Comparison of ENCODE assay signal across 8 cellular contexts in the genomic region with DNA sequence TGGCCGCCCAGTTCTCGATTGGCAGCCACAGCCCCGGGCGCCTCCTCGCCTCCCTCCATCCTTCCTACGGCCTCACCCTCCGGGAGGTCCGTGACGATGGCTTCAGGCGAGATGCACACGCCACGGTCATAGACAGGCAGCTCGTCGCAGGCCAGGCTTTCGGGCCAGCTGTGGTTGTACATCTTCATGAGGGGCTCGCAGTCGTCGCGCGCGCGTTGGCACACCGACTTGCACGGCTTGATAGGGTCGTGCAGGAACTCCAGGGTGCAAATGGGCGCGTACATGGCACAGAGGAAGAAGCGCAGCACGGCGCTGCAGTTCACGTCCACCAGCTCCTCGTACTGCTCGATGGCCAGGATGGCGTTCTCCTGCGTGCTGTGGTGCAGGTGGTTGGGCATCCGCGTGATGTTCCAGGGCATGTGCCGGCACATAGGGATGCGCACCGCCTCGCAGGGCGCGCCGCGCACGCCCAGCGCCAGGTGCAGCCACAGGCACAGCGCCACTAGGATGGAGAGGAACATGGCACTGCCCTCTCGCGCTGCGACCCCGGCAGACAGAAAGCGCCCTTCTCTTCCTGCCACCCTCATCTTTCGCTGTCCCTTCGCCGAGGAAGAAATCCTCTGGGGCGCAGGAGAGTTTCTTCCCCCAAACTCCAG. TPM values are rescaled to one million over a fixed set of nuclear protein-coding genes. Genes with fewer than 3 reads are reported as not detected.
DNase-seq lines count a peak whose midpoint lies in the region; ATAC-seq, FAIRE-seq and TF ChIP-seq lines count a peak whose summit lies in the region.

No MANE protein-coding gene starts in this region.

- no peak for TF ChIP-seq POLR2A in HepG2 (IDR thresholded peaks at IDR 0.05; ENCODE audit: insufficient read depth in 1 of 2, low read depth in 2 of 2, low read length in 2 of 2)
- TF ChIP-seq POLR2A in transverse colon (IDR thresholded peaks at IDR 0.05): no peak

- H3K27me3 ChIP-seq in astrocyte (ENCODE audit: insufficient read depth, low read length) (peaks cover 17% of the 10 kb centered on the region), HepG2 (ENCODE audit: control insufficient read depth in 1 of 2, insufficient read depth in 2 of 2, low read length in 2 of 2) (no peaks in the 10 kb centered on the region), transverse colon (peaks cover 18% of the 10 kb centered on the region)

- H3K4me1 Mint-ChIP-seq in astrocyte (ENCODE audit: low read depth, unreplicated experiment): peaks cover 2% of the 10 kb centered on the region

- H3K36me3 ChIP-seq in astrocyte (ENCODE audit: insufficient read depth, low read length) (no peaks in the 10 kb centered on the region), HepG2 (replicated peaks in 1 of 2; ENCODE audit: control insufficient read depth in 1 of 2, insufficient read depth in 2 of 2, low read length in 2 of 2) (no peaks in the 10 kb centered on the region), transverse colon (no peaks in the 10 kb centered on the region)

- no peak for TF ChIP-seq CTCF in astrocyte (IDR thresholded peaks at IDR 0.05; ENCODE audit: insufficient read depth, low read depth, low read length)
- peak; percentile 26; the same call in 1 of the 2 replicates for TF ChIP-seq CTCF in HepG2 (CRISPR knock-in tag; IDR thresholded peaks at IDR 0.05)
- TF ChIP-seq CTCF in transverse colon (IDR thresholded peaks at IDR 0.05): no peak

- BruUV-seq in HepG2 (replicated peaks; lab: Mats Ljungman, UMichigan): TSS peak; percentile 53

- H3K27ac Mint-ChIP-seq in astrocyte (ENCODE audit: unreplicated experiment): no peak overlapping the region

- DNase-seq in activated T-cell treated with anti-CD3 and anti-CD28 coated beads, Interleukin-2, amount 50 U/mL, for 48 hours: peak; percentile 19 to 25
- no peak for DNase-seq in activated T-cell treated with anti-CD3 and anti-CD28 coated beads, Interleukin-2, amount 50 U/mL, for 1 hour
- DNase-seq in astrocyte (ENCODE audit: low read depth) (peak; percentile 22), HepG2 (ENCODE audit: low spot score) (no peak), transverse colon (peak; percentile 14), pons (ENCODE audit: low spot score) (no peak)

- WGBS in HepG2 (ENCODE audit: low lambda C conversion rate): 47% methylated on average over 44 of the region's 57 CpGs
- WGBS in transverse colon (ENCODE audit: low coverage in 1 of 2), 2 donors: 1 to 12% methylated on average over 16 to 54 of the region's 57 CpGs

- FAIRE-seq in astrocyte (lab: Jason Lieb, UNC): no peak
- FAIRE-seq in HepG2 (lab: Jason Lieb, UNC): no peak

- H2AFZ ChIP-seq in astrocyte (ENCODE audit: low read depth, low read length) (peak overlapping the region; percentile 82), HepG2 (ENCODE audit: low read length) (peak overlapping the region; percentile 64)

- H3K4me2 ChIP-seq in astrocyte (ENCODE audit: low read length): peak overlapping the region; percentile 89
- H3K4me2 ChIP-seq in HepG2 (ENCODE audit: low read depth, low read length): peak overlapping the region; percentile 87

- H3K4me1 ChIP-seq in astrocyte (ENCODE audit: insufficient read depth, low read length) (peaks cover 28% of the 10 kb centered on the region), HepG2 (ENCODE audit: insufficient read depth, low read length) (peaks cover 41% of the 10 kb centered on the region), transverse colon (peaks cover 0 to 23% (median 15%) of the 10 kb centered on the region in 4 donors)

- TF ChIP-seq EP300 in HepG2 (IDR thresholded peaks at IDR 0.05; ENCODE audit: low read depth in 2 of 2, low read length in 2 of 2): no peak
- TF ChIP-seq EP300 in HepG2 (CRISPR knock-in tag; IDR thresholded peaks at IDR 0.05; ENCODE audit: borderline replicate concordance): no peak
- TF ChIP-seq EP300 in transverse colon (IDR thresholded peaks at IDR 0.05; ENCODE audit: low read depth): no peak

- no peaks in the 10 kb centered on the region for H3K79me2 ChIP-seq in astrocyte (ENCODE audit: insufficient read depth, low read length)
- H3K79me2 ChIP-seq in HepG2 (ENCODE audit: insufficient read depth, low read length): no peaks in the 10 kb centered on the region

- no peaks in the 10 kb centered on the region for H3K9me3 Mint-ChIP-seq in astrocyte (ENCODE audit: unreplicated experiment)

- H3K4me3 ChIP-seq in astrocyte (ENCODE audit: insufficient read depth, low read depth, low read length): peak overlapping the region; percentile 54
- H3K4me3 ChIP-seq in HepG2 (replicated peaks in 1 of 3; ENCODE audit: insufficient read depth in 1 of 3, low read depth in 2 of 3, low read length in 3 of 3): peak overlapping the region; percentile 72 to 82 (median 73)
- peak overlapping the region; percentile 14 to 47 (median 31) for H3K4me3 ChIP-seq in transverse colon

- H3K27ac ChIP-seq in astrocyte (ENCODE audit: low read depth, low read length) (no peak overlapping the region), HepG2 (ENCODE audit: extremely low read length, insufficient read depth, low read length) (peak overlapping the region; percentile 65), transverse colon (peak overlapping the region; percentile 6 to 58 (median 36))

- peak; percentile 24 for ATAC-seq in HepG2
- ATAC-seq in HG02981 (IDR thresholded peaks at IDR 0.05; ENCODE audit: unreplicated experiment): no peak
- ATAC-seq in HG03045 (IDR thresholded peaks at IDR 0.05; ENCODE audit: unreplicated experiment): no peak

- H3K9me3 ChIP-seq in astrocyte (ENCODE audit: insufficient read depth, low read depth, low read length): no peaks in the 10 kb centered on the region
- no peaks in the 10 kb centered on the region for H3K9me3 ChIP-seq in HepG2 (ENCODE audit: low read length)
- no peaks in the 10 kb centered on the region for H3K9me3 ChIP-seq in transverse colon

- H3K27me3 Mint-ChIP-seq in astrocyte (ENCODE audit: low read depth, unreplicated experiment): peaks cover 44% of the 10 kb centered on the region

- H3K4me3 Mint-ChIP-seq in astrocyte (ENCODE audit: unreplicated experiment): peak overlapping the region; percentile 52

- TF ChIP-seq RAD21 in HepG2 (CRISPR knock-in tag; IDR thresholded peaks at IDR 0.05): no peak

- H4K20me1 ChIP-seq in astrocyte (ENCODE audit: insufficient read depth, low read length): no peaks in the 10 kb centered on the region
- no peaks in the 10 kb centered on the region for H4K20me1 ChIP-seq in HepG2 (ENCODE audit: insufficient read depth, low read length)

- CTCF ChIA-PET in HepG2 (lab: Yijun Ruan, JAX; ENCODE audit: low intra/inter-chr PET ratio, low total read pairs): interaction anchor here (1.4 to 1.6 kb wide), 4 partner anchors 14 to 191 kb away, joined by 4 to 5 read pairs (median 4); no protein-coding TSS in a partner anchor

- H3K36me3 Mint-ChIP-seq in astrocyte (ENCODE audit: low read depth, unreplicated experiment): no peaks in the 10 kb centered on the region

- in situ Hi-C loops in HepG2 (cut with HindIII; ENCODE audit: extremely low pct_ligation_motif_present, low pct_unique_long_range_greater_than_20kb) (loop anchor here (25.0 kb wide), 1 partner anchor 421 kb away; no protein-coding TSS in a partner anchor), transverse colon (cut with MboI; ENCODE audit: low pct_ligation_motif_present in 1 of 4, low pct_unique_long_range_greater_than_20kb in 1 of 4, low sequenced_read_pairs in 3 of 4) (loop anchor here (10.0 to 25.0 kb wide), 3 partner anchors 171 to 309 kb away; no protein-coding TSS in a partner anchor)

- POLR2A ChIA-PET in HepG2 (lab: Yijun Ruan, JAX): interaction anchor here (1.1 to 2.8 kb wide), 6 partner anchors 14 to 265 kb away, joined by 3 to 45 read pairs (median 10); partner anchors contain the start of gene STARD3NL

- H3K9ac ChIP-seq in astrocyte (ENCODE audit: low read length): peak overlapping the region; percentile 72
- H3K9ac ChIP-seq in HepG2 (ENCODE audit: insufficient read depth, low read depth, low read length): peak overlapping the region; percentile 79

- intact Hi-C loops in HepG2 (cut with micrococcal nuclease; ENCODE audit: unreplicated experiment) (loop anchor here (2.0 to 5.0 kb wide), 3 partner anchors 15 to 261 kb away; partner anchors contain the start of gene STARD3NL), transverse colon (cut with DNase I; ENCODE audit: low total_unique reads) (no loop called here)

RNA-seq across cellular contexts. Expression of gene SFRP4, which starts 0.5 kb away (rescaled TPM):
- total RNA-seq in astrocyte (0.19 and 0.39 TPM in 2 replicates), HepG2 (2016; rRNA removed; fragmentation: Illumina TruSeq; extraction: Trizol) (1.2 and 1.8 TPM in 2 replicates), transverse colon (1 to 10 TPM in 1 of 4 donors, under 1 TPM in 2, not detected in 1; 0.41 to 1.8 (median 0.64) TPM)
- 0.18 and 1.0 TPM in 2 replicates for total RNA-seq in HepG2 (2016; cell fraction: cytosol; rRNA removed; fragmentation: Illumina TruSeq; extraction: Trizol; ENCODE audit: low read depth)
- total RNA-seq in HepG2 (2016; cell fraction: insoluble cytoplasmic fraction; rRNA removed; fragmentation: Illumina TruSeq; extraction: Trizol): 1.8 and 2.1 TPM in 2 replicates
- total RNA-seq in HepG2 (2016; cell fraction: membrane; rRNA removed; fragmentation: Illumina TruSeq; extraction: Trizol): 0.87 and 1.1 TPM in 2 replicates
- 1.9 and 2.2 TPM in 2 replicates for total RNA-seq in HepG2 (2016; cell fraction: nucleus; rRNA removed; fragmentation: Illumina TruSeq; extraction: Trizol)
- polyA plus RNA-seq in HepG2 (2011; rRNA removed): 0.96 and 1.5 TPM in 2 replicates
- polyA plus RNA-seq in HepG2 (2011; cell fraction: cytosol; rRNA removed): 1.2 and 1.3 TPM in 2 replicates
- polyA plus RNA-seq in HepG2 (2011; cell fraction: nucleus; rRNA removed): 2.2 and 3.0 TPM in 2 replicates
- 1.9 and 2.0 TPM in 2 replicates for polyA plus RNA-seq in HepG2 (2012)
- polyA plus RNA-seq in HepG2 (2016; cell fraction: cytosol; fragmentation: Illumina TruSeq; extraction: Trizol; ENCODE audit: low read depth): 0.26 and 0.75 TPM in 2 replicates
- 1.8 and 2.8 TPM in 2 replicates for polyA plus RNA-seq in HepG2 (2016; cell fraction: insoluble cytoplasmic fraction; fragmentation: Illumina TruSeq; extraction: Trizol; ENCODE audit: low read depth)
- polyA plus RNA-seq in HepG2 (2016; cell fraction: membrane; fragmentation: Illumina TruSeq; extraction: Trizol; ENCODE audit: low read depth): 1.2 and 1.4 TPM in 2 replicates
- polyA plus RNA-seq in HepG2 (2016; cell fraction: nucleus; fragmentation: Illumina TruSeq; extraction: Trizol; ENCODE audit: insufficient read depth, low read depth): 2.7 and 3.9 TPM in 2 replicates
- polyA minus RNA-seq in HepG2 (2011; rRNA and poly(A)+ RNA removed; ENCODE audit: low replicate concordance): 2.6 TPM in 1 of 2 replicates, not detected in the other
- polyA minus RNA-seq in HepG2 (2011; cell fraction: cytosol; rRNA and poly(A)+ RNA removed): 0.53 and 0.79 TPM in 2 replicates
- 5.5 and 6.3 TPM in 2 replicates for polyA minus RNA-seq in HepG2 (2011; cell fraction: nucleus; rRNA and poly(A)+ RNA removed)

RNA-seq across cellular contexts. Expression of gene EPDR1, which starts 4.3 kb away (rescaled TPM):
- 20.6 and 23.6 TPM in 2 replicates for total RNA-seq in astrocyte
- total RNA-seq in HepG2 (2016; rRNA removed; fragmentation: Illumina TruSeq; extraction: Trizol): 27.3 and 38.3 TPM in 2 replicates
- total RNA-seq in HepG2 (2016; cell fraction: cytosol; rRNA removed; fragmentation: Illumina TruSeq; extraction: Trizol; ENCODE audit: low read depth): 5.5 and 6.0 TPM in 2 replicates
- 26.6 and 39.0 TPM in 2 replicates for total RNA-seq in HepG2 (2016; cell fraction: insoluble cytoplasmic fraction; rRNA removed; fragmentation: Illumina TruSeq; extraction: Trizol)
- 18.7 and 19.7 TPM in 2 replicates for total RNA-seq in HepG2 (2016; cell fraction: membrane; rRNA removed; fragmentation: Illumina TruSeq; extraction: Trizol)
- 31.3 and 32.0 TPM in 2 replicates for total RNA-seq in HepG2 (2016; cell fraction: nucleus; rRNA removed; fragmentation: Illumina TruSeq; extraction: Trizol)
- polyA plus RNA-seq in HepG2 (2011; rRNA removed): 48.6 and 50.2 TPM in 2 replicates
- polyA plus RNA-seq in HepG2 (2011; cell fraction: cytosol; rRNA removed): 39.7 and 52.6 TPM in 2 replicates
- 15.9 and 17.5 TPM in 2 replicates for polyA plus RNA-seq in HepG2 (2011; cell fraction: nucleus; rRNA removed)
- 42.2 and 43.1 TPM in 2 replicates for polyA plus RNA-seq in HepG2 (2012)
- 4.6 and 4.8 TPM in 2 replicates for polyA plus RNA-seq in HepG2 (2016; cell fraction: cytosol; fragmentation: Illumina TruSeq; extraction: Trizol; ENCODE audit: low read depth)
- 30.3 and 31.0 TPM in 2 replicates for polyA plus RNA-seq in HepG2 (2016; cell fraction: insoluble cytoplasmic fraction; fragmentation: Illumina TruSeq; extraction: Trizol; ENCODE audit: low read depth)
- 12.2 and 13.0 TPM in 2 replicates for polyA plus RNA-seq in HepG2 (2016; cell fraction: membrane; fragmentation: Illumina TruSeq; extraction: Trizol; ENCODE audit: low read depth)
- polyA plus RNA-seq in HepG2 (2016; cell fraction: nucleus; fragmentation: Illumina TruSeq; extraction: Trizol; ENCODE audit: insufficient read depth, low read depth): 41.8 and 43.0 TPM in 2 replicates
- 22.7 and 36.9 TPM in 2 replicates for polyA minus RNA-seq in HepG2 (2011; rRNA and poly(A)+ RNA removed; ENCODE audit: low replicate concordance)
- polyA minus RNA-seq in HepG2 (2011; cell fraction: cytosol; rRNA and poly(A)+ RNA removed): 30.9 and 36.0 TPM in 2 replicates
- 19.7 and 20.1 TPM in 2 replicates for polyA minus RNA-seq in HepG2 (2011; cell fraction: nucleus; rRNA and poly(A)+ RNA removed)
- total RNA-seq in transverse colon: 10 to 100 TPM; 19.1 to 47.0 (median 28.2) TPM

Comparison
In these comparisons a context has a peak if more than half of its experiments do, and no peak if none do; other contexts are left out.
1. DNase-seq: peak in activated T-cell treated with anti-CD3 and anti-CD28 coated beads, Interleukin-2, amount 50 U/mL, for 48 hours (2 of 2), astrocyte (single experiment) and transverse colon (single experiment); none in activated T-cell treated with anti-CD3 and anti-CD28 coated beads, Interleukin-2, amount 50 U/mL, for 1 hour (single experiment), HepG2 (single experiment) and pons (single experiment).
2. Peak in every context shown above with its lines, with median percentiles within 50 percentile points of each other: H3K4me3 ChIP-seq.